10 cellular contexts compared by ENCODE assay signal in the genomic region with DNA sequence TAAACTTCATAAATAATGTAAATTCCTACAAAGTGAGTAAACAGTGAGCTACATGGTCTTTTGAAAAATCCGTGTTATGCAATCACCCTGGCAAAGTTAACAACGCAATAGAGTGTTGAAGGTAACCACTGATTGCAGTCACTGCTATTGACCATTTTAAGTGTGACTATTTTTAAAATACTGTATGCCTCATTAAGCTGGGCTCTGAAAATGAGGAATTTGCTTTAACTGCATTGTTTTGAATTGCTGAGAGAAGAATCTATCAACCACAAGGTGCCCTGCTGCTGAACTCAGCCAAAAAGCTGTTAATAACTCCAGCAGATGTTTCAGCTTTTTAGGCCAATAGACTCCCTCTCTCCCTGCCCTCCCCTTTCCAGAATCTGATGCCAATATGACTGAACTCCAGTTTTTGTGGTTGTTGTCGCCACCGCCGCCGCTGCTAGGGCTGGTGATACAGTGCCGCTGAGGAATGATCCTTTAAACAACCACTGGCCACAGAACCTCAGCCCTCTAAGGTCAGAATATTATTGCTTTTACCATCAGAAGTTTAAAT. TPM values are rescaled to one million over a fixed set of nuclear protein-coding genes. Genes with fewer than 3 reads are reported as not detected.
A peak's percentile ranks its signal among the peaks of the same experiment; 100 is the strongest.
DNase-seq lines count a peak whose midpoint lies in the region; ATAC-seq, FAIRE-seq and TF ChIP-seq lines count a peak whose summit lies in the region.
"Had no signal": no experiment of that assay in that cellular context is flagged by ENCODE, and none has a peak within 500 bp of the region (broad histone marks: within the 10 kb centered on the region; RNA-seq: fewer than 3 reads in every experiment).

No MANE protein-coding gene starts in this region.

- FAIRE-seq in pancreas (lab: Jason Lieb, UNC), result no peak

- DNase-seq in ELR (ENCODE audit: low read depth), result peak; percentile 30
- DNase-seq in NOMO-1 treated with dmso at 0.1 percent for 144 hours (lab: John Stamatoyannopoulos, UW; ENCODE audit: unreplicated experiment), result peak; percentile 25
- peak; percentile 51 for DNase-seq in fibroblast of the aortic adventitia (ENCODE audit: low read depth)
- peak in 4 of 6 donors; percentile 22 to 59 (median 34) for DNase-seq in pancreas
- DNase-seq in SK-N-DZ (ENCODE audit: low spot score), result no peak
- DNase-seq in cerebellar cortex (ENCODE audit: low spot score), result no peak
- no peak for DNase-seq in activated T-cell treated with anti-CD3 and anti-CD28 coated beads, Interleukin-2, amount 50 U/mL, for 48 hours
- DNase-seq: DMS53 had no signal

- H3K27me3 ChIP-seq in pancreas, result no peaks in the 10 kb centered on the region

- H3K9me3 ChIP-seq in pancreas, result no peaks in the 10 kb centered on the region
- H3K9me3 ChIP-seq: prostate gland had no signal

- peak overlapping the region in 2 of 4 donors; percentile 25 to 50 for H3K27ac ChIP-seq in pancreas
- H3K27ac ChIP-seq: prostate gland had no signal

- TF ChIP-seq CTCF in fibroblast of the aortic adventitia (IDR thresholded peaks at IDR 0.05; ENCODE audit: insufficient read depth, low read length) (no peak), pancreas (IDR thresholded peaks at IDR 0.05) (no peak)

- peaks cover 5 to 14% (median 11%) of the 10 kb centered on the region in 3 donors for H3K4me1 ChIP-seq in pancreas
- H3K4me1 ChIP-seq: prostate gland had no signal

- intact Hi-C loops in pancreas (cut with DNase I), result no loop called here

- H3K36me3 ChIP-seq in pancreas, result no peaks in the 10 kb centered on the region
- H3K36me3 ChIP-seq: prostate gland had no signal

- 17 to 22% methylated on average over 7 of the region's 7 CpGs for WGBS in pancreas, 2 donors

- ATAC-seq in pancreas (peak; percentile 73 to 87 (median 80)), GM19463 (IDR thresholded peaks at IDR 0.05; ENCODE audit: unreplicated experiment) (no peak)

- H3K4me3 ChIP-seq in fibroblast of the aortic adventitia (ENCODE audit: low read depth, low read length) (no peak overlapping the region), pancreas (no peak overlapping the region)
- H3K4me3 ChIP-seq: prostate gland had no signal

RNA-seq across cellular contexts. Expression of gene SMARCA2, which starts 35.3 kb away (rescaled TPM):
- total RNA-seq in fibroblast of the aortic adventitia (ENCODE audit: low replicate concordance) (84.0 and 347 TPM in 2 replicates), pancreas (10 to 100 TPM; 55.3 to 91.4 (median 70.3) TPM)
- polyA plus RNA-seq in pancreas, result 10 to 100 TPM; 21.7 to 55.2 TPM
- polyA plus RNA-seq in SK-N-DZ (2014; cell fraction: cytosol; rRNA removed), result 6.1 and 11.4 TPM in 2 replicates
- 5.9 and 20.2 TPM in 2 replicates for polyA plus RNA-seq in SK-N-DZ (2014; cell fraction: nucleus; rRNA removed)

Comparison
In these comparisons a context has a peak if more than half of its experiments do, and no peak if none do; other contexts are left out.
1. DNase-seq: peak in ELR (single experiment), NOMO-1 treated with dmso at 0.1 percent for 144 hours (single experiment), fibroblast of the aortic adventitia (single experiment) and pancreas (4 of 6); none in SK-N-DZ (single experiment), cerebellar cortex (single experiment) and activated T-cell treated with anti-CD3 and anti-CD28 coated beads, Interleukin-2, amount 50 U/mL, for 48 hours (0 of 2).